ENCODE assay signal across 8 cellular contexts in genomic region chr5:99949361-99949760, GRCh38.
"Had no signal": no experiment of that assay in that cellular context is flagged by ENCODE, and none has a peak within 500 bp of the region (broad histone marks: within the 10 kb centered on the region; RNA-seq: fewer than 3 reads in every experiment).

No MANE protein-coding gene starts in this region.

- ATAC-seq: GM23338, HCT116, K562 had no signal

- H3K4me3 ChIP-seq: GM23338, HAP-1, K562 had no signal

- H3K36me3 ChIP-seq: HAP-1 had no signal

- DNase-seq: H7, HFFc6, IMR-90 had no signal

- FAIRE-seq: HTR-8/SVneo, K562 had no signal

- H3K4me1 ChIP-seq: HAP-1 had no signal

- H3K9me3 ChIP-seq: HAP-1 had no signal
